In genomic region chr15:52010633-52011595, GRCh38 we compare ENCODE assay signal across 1 cellular context.
A peak's percentile ranks its signal among the peaks of the same experiment; 100 is the strongest.
TF ChIP-seq lines count a peak whose summit lies in the region.

No MANE protein-coding gene starts in this region.

TF ChIP-seq in GM12878, 131 proteins besides CTCF, POLR2A, EP300 and RAD21 (continued from another document):
- TF ChIP-seq KDM1A (IDR thresholded peaks at IDR 0.05; ENCODE audit: borderline replicate concordance) (no peak), RUNX3 (IDR thresholded peaks at IDR 0.05; ENCODE audit: low read length) (peak; percentile 30; the same call in 1 of the 2 replicates), TBL1XR1 (IDR thresholded peaks at IDR 0.05; ENCODE audit: low read depth, low read length) (no peak), FOS (IDR thresholded peaks at IDR 0.05; ENCODE audit: borderline replicate concordance, extremely low read depth, insufficient read length) (no peak), REST (IDR thresholded peaks at IDR 0.05; ENCODE audit: low read depth, low read length) (no peak), STAT3 (IDR thresholded peaks at IDR 0.05; ENCODE audit: low read depth, low read length) (no peak), ZBTB40 (IDR thresholded peaks at IDR 0.05; ENCODE audit: borderline replicate concordance) (no peak), EZH2 (IDR thresholded peaks at IDR 0.05; ENCODE audit: borderline replicate concordance, control insufficient read depth, low read depth, low read length) (no peak), CHD1 (IDR thresholded peaks at IDR 0.05; ENCODE audit: low read depth, low read length) (no peak), POU2F2 (IDR thresholded peaks at IDR 0.05; ENCODE audit: borderline replicate concordance, low read depth, low read length) (peak; percentile 36; the same call in 1 of the 3 replicates), PML (IDR thresholded peaks at IDR 0.05; ENCODE audit: low read length) (no peak), ZNF622 (IDR thresholded peaks at IDR 0.05) (no peak)
